Comparison of ENCODE assay signal across 31 cellular contexts in genomic region chr6:165082631-165083030, GRCh38.
"Had no signal": no experiment of that assay in that cellular context is flagged by ENCODE, and none has a peak within 500 bp of the region (broad histone marks: within the 10 kb centered on the region; RNA-seq: fewer than 3 reads in every experiment).

No MANE protein-coding gene starts in this region.

- H3K9me3 ChIP-seq: ovary, psoas muscle, right lobe of liver, sigmoid colon, suprapubic skin, testis, tibial artery, transverse colon, upper lobe of right lung, uterus had no signal

- H3K27ac Mint-ChIP-seq: naive B cell; naive thymus-derived CD8-positive, alpha-beta T cell; natural killer cell treated with Interleukin-12 subunit alpha and Interleukin-12 subunit beta and Interleukin-15 and Interleukin-18, amount 100 ng/mL, for 72 hours; neural progenitor cell; progenitor cell of endocrine pancreas; stimulated activated memory B cell treated with anti-CD40 and anti-IgM and Interleukin-4, amounts not matched to agents 10 μg/mL and 1 μg/mL and 100 μg/mL, for 72 hours; stimulated activated naive CD8-positive, alpha-beta T cell treated with anti-CD3 and anti-CD28 coated beads, Interleukin-15, amount 100 ng/mL, for 72 hours; type B pancreatic cell had no signal

- H3K27me3 ChIP-seq: neural progenitor cell, ovary, right lobe of liver, sigmoid colon, spleen, suprapubic skin, testis, tibial artery, transverse colon, upper lobe of right lung, uterus had no signal

- H3K27ac ChIP-seq: neural progenitor cell, ovary, parathyroid adenoma, psoas muscle, right lobe of liver, sigmoid colon, skin epidermis, spleen, suprapubic skin, testis, tibial artery, transverse colon, upper lobe of right lung, uterus had no signal

- H3K4me3 ChIP-seq: neural progenitor cell, ovary, psoas muscle, right lobe of liver, sigmoid colon, skin epidermis, smooth muscle cell, spleen, suprapubic skin, testis, tibial artery, transverse colon, upper lobe of right lung, uterus had no signal

- ATAC-seq: naive thymus-derived CD8-positive, alpha-beta T cell; natural killer cell treated with Interleukin-12 subunit alpha and Interleukin-12 subunit beta and Interleukin-15 and Interleukin-18, amount 100 ng/mL, for 72 hours; psoas muscle; right cardiac atrium; right lobe of liver; stimulated activated memory B cell treated with anti-CD40 and anti-IgM and Interleukin-4, amounts not matched to agents 10 μg/mL and 1 μg/mL and 100 μg/mL, for 72 hours; stimulated activated naive CD8-positive, alpha-beta T cell treated with anti-CD3 and anti-CD28 coated beads, Interleukin-15, amount 100 ng/mL, for 72 hours; stimulated activated naive CD8-positive, alpha-beta T cell treated with anti-CD3 and anti-CD28 coated beads, Interleukin-15, Interleukin-2, amounts not matched to agents 100 U/mL and 50 U/mL, for 24 hours; upper lobe of right lung had no signal

- H3K4me1 ChIP-seq: neural progenitor cell, parathyroid adenoma, psoas muscle, right lobe of liver, sigmoid colon, spleen, suprapubic skin, testis, tibial artery, transverse colon, upper lobe of right lung, uterus had no signal

- H3K36me3 Mint-ChIP-seq: naive B cell; naive thymus-derived CD8-positive, alpha-beta T cell; natural killer cell treated with Interleukin-12 subunit alpha and Interleukin-12 subunit beta and Interleukin-15 and Interleukin-18, amount 100 ng/mL, for 72 hours; neural progenitor cell; stimulated activated memory B cell treated with anti-CD40 and anti-IgM and Interleukin-4, amounts not matched to agents 10 μg/mL and 1 μg/mL and 100 μg/mL, for 72 hours; type B pancreatic cell had no signal

- H3K36me3 ChIP-seq: neural progenitor cell, ovary, right lobe of liver, sigmoid colon, spleen, suprapubic skin, tibial artery, transverse colon, upper lobe of right lung, uterus had no signal

- H3K4me1 Mint-ChIP-seq: naive B cell; naive thymus-derived CD8-positive, alpha-beta T cell; neural progenitor cell; stimulated activated memory B cell treated with anti-CD40 and anti-IgM and Interleukin-4, amounts not matched to agents 10 μg/mL and 1 μg/mL and 100 μg/mL, for 72 hours; stimulated activated naive CD8-positive, alpha-beta T cell treated with anti-CD3 and anti-CD28 coated beads, Interleukin-15, amount 100 ng/mL, for 72 hours had no signal

- H3K9me3 Mint-ChIP-seq: neural progenitor cell, type B pancreatic cell had no signal

- H3K27me3 Mint-ChIP-seq: naive B cell; naive thymus-derived CD8-positive, alpha-beta T cell; natural killer cell treated with Interleukin-12 subunit alpha and Interleukin-12 subunit beta and Interleukin-15 and Interleukin-18, amount 100 ng/mL, for 72 hours; progenitor cell of endocrine pancreas; stimulated activated memory B cell treated with anti-CD40 and anti-IgM and Interleukin-4, amounts not matched to agents 10 μg/mL and 1 μg/mL and 100 μg/mL, for 72 hours; stimulated activated naive CD8-positive, alpha-beta T cell treated with anti-CD3 and anti-CD28 coated beads, Interleukin-15, amount 100 ng/mL, for 72 hours; type B pancreatic cell had no signal

- H3K4me3 Mint-ChIP-seq: naive B cell; naive thymus-derived CD8-positive, alpha-beta T cell; natural killer cell treated with Interleukin-12 subunit alpha and Interleukin-12 subunit beta and Interleukin-15 and Interleukin-18, amount 100 ng/mL, for 72 hours; neural progenitor cell; stimulated activated memory B cell treated with anti-CD40 and anti-IgM and Interleukin-4, amounts not matched to agents 10 μg/mL and 1 μg/mL and 100 μg/mL, for 72 hours; stimulated activated naive CD8-positive, alpha-beta T cell treated with anti-CD3 and anti-CD28 coated beads, Interleukin-15, amount 100 ng/mL, for 72 hours; type B pancreatic cell had no signal

- DNase-seq: naive B cell; naive thymus-derived CD8-positive, alpha-beta T cell; occipital lobe; ovary; posterior cingulate gyrus; psoas muscle; right cardiac atrium; right lobe of liver; sigmoid colon; spleen; stimulated activated CD4-positive, alpha-beta T cell treated with anti-CD3 and anti-CD28 coated beads, Interleukin-12 subunit alpha, Interleukin-12 subunit beta, amount 100 ng/mL, for 4 hours; stimulated activated CD4-positive, alpha-beta T cell treated with anti-CD3 and anti-CD28 coated beads, Interleukin-1b, Interleukin-23, amount 100 ng/mL, for 48 hours; stimulated activated CD4-positive, alpha-beta T cell treated with anti-CD3 and anti-CD28 coated beads, Interleukin-4, amount 100 ng/mL, for 24 hours; stimulated activated naive CD4-positive, alpha-beta T cell; stimulated activated naive CD8-positive, alpha-beta T cell treated with anti-CD3 and anti-CD28 coated beads, Interleukin-15, amount 100 ng/mL, for 72 hours; stimulated activated naive CD8-positive, alpha-beta T cell treated with anti-CD3 and anti-CD28 coated beads, Interleukin-15, Interleukin-2, amounts not matched to agents 100 U/mL and 50 U/mL, for 24 hours; substantia nigra; testis; tibial artery; transverse colon; upper lobe of right lung; uterus had no signal
